8 cellular contexts compared by ENCODE assay signal in the genomic region with DNA sequence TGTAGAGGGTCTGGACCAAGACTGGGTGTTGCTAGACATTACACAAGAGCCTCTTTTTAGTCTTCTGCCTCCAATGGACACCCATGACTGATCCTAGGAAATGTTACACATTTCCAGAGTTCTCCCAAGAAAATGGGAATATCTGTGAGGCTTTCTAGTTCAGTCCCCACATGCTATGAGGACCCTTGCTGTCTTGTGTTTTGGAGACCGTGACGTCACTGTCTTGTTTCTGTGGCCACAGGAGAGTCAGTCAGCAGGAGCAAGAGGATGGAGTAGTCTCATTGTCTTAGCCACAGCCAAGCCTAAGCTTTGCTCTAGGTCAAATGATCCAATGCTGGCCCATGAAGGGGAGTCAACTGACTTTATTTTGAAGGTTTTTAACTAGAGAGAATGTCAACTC.
"Had no signal": no experiment of that assay in that cellular context is flagged by ENCODE, and none has a peak within 500 bp of the region (broad histone marks: within the 10 kb centered on the region; RNA-seq: fewer than 3 reads in every experiment).

No MANE protein-coding gene starts in this region.

- DNase-seq: GDM1, GF-D8 had no signal

- H3K4me3 ChIP-seq: GM12878 had no signal

- FAIRE-seq: G401.6, GM12878, GM12891, GM12892, GM18507, GM19239 had no signal

- ATAC-seq: GM12878 had no signal
